In the genomic region with DNA sequence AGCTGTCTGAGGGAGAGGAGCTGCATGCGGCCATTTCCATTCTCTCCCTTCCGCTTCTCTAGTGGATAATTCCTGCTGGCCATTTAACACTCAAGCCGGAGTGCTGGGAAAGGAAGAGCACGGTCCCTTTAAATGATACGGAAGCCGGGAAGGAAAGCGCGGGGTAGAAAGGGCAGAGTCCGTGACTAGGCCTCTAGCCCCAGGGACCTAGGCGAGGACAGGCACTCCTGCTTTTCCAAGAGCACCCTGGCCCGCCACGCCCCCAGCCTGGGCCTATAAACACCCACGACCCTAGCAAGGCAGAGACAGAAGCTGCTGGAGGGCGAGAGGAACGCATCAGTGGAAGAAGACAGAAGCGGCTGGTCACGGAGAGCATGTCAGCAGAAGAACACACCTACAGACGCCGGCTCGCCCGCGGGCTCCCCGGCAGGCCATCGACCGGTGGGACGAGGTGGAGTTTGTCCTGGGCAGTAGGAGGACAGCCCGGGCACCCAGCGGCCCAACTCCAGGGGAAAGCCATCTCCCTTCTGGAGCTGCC, we compare ENCODE assay signal across 1 cellular context.
TF ChIP-seq lines count a peak whose summit lies in the region.

No MANE protein-coding gene starts in this region.

TF ChIP-seq in K562, 482 proteins besides CTCF, POLR2A, EP300 and RAD21 (continued from another document):
- TF ChIP-seq, protein P1, sequence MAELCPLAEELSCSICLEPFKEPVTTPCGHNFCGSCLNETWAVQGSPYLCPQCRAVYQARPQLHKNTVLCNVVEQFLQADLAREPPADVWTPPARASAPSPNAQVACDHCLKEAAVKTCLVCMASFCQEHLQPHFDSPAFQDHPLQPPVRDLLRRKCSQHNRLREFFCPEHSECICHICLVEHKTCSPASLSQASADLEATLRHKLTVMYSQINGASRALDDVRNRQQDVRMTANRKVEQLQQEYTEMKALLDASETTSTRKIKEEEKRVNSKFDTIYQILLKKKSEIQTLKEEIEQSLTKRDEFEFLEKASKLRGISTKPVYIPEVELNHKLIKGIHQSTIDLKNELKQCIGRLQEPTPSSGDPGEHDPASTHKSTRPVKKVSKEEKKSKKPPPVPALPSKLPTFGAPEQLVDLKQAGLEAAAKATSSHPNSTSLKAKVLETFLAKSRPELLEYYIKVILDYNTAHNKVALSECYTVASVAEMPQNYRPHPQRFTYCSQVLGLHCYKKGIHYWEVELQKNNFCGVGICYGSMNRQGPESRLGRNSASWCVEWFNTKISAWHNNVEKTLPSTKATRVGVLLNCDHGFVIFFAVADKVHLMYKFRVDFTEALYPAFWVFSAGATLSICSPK (IDR thresholded peaks at IDR 0.05; ENCODE audit: borderline replicate concordance), result no peak
- TF ChIP-seq HIVEP1 (CRISPR knock-in tag; IDR thresholded peaks at IDR 0.05) (no peak), PRMT5 (CRISPR knock-in tag; IDR thresholded peaks at IDR 0.05) (no peak)
- TF ChIP-seq, protein P2, sequence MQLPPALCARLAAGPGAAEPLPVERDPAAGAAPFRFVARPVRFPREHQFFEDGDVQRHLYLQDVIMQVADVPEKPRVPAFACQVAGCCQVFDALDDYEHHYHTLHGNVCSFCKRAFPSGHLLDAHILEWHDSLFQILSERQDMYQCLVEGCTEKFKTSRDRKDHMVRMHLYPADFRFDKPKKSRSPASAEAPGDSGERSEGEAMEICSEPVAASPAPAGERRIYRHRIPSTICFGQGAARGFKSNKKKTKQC (CRISPR knock-in tag; IDR thresholded peaks at IDR 0.05), result no peak
- TF ChIP-seq, protein P3, sequence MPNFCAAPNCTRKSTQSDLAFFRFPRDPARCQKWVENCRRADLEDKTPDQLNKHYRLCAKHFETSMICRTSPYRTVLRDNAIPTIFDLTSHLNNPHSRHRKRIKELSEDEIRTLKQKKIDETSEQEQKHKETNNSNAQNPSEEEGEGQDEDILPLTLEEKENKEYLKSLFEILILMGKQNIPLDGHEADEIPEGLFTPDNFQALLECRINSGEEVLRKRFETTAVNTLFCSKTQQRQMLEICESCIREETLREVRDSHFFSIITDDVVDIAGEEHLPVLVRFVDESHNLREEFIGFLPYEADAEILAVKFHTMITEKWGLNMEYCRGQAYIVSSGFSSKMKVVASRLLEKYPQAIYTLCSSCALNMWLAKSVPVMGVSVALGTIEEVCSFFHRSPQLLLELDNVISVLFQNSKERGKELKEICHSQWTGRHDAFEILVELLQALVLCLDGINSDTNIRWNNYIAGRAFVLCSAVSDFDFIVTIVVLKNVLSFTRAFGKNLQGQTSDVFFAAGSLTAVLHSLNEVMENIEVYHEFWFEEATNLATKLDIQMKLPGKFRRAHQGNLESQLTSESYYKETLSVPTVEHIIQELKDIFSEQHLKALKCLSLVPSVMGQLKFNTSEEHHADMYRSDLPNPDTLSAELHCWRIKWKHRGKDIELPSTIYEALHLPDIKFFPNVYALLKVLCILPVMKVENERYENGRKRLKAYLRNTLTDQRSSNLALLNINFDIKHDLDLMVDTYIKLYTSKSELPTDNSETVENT (CRISPR knock-in tag; IDR thresholded peaks at IDR 0.05), result peak; percentile 72; the same call in 1 of the 2 replicates
- TF ChIP-seq, protein P4, sequence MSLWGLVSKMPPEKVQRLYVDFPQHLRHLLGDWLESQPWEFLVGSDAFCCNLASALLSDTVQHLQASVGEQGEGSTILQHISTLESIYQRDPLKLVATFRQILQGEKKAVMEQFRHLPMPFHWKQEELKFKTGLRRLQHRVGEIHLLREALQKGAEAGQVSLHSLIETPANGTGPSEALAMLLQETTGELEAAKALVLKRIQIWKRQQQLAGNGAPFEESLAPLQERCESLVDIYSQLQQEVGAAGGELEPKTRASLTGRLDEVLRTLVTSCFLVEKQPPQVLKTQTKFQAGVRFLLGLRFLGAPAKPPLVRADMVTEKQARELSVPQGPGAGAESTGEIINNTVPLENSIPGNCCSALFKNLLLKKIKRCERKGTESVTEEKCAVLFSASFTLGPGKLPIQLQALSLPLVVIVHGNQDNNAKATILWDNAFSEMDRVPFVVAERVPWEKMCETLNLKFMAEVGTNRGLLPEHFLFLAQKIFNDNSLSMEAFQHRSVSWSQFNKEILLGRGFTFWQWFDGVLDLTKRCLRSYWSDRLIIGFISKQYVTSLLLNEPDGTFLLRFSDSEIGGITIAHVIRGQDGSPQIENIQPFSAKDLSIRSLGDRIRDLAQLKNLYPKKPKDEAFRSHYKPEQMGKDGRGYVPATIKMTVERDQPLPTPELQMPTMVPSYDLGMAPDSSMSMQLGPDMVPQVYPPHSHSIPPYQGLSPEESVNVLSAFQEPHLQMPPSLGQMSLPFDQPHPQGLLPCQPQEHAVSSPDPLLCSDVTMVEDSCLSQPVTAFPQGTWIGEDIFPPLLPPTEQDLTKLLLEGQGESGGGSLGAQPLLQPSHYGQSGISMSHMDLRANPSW (CRISPR knock-in tag; IDR thresholded peaks at IDR 0.05), result 0 out of 2 replicates have a peak, but pooled peaks have one; percentile 33
